ENCODE assay signal across 25 cellular contexts in the genomic region with DNA sequence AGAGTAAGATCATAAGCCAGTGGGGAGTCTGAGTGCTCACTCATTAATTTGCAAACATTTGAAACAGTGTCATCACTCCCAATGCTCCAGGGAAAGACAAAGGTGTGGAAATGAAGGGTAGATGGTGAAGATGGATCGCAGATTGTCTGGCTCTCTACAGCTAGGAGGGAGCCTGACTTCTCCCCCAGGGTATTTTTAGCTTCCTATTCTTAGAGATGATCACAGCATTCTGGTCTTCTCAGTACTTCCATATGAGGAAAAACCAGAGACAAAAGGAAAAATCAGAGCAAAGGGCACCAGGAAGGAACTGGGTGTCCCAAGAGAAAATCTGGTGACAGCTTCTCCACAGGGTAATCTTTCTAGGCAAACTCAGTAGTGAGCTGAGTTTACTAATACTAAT.
"Had no signal": no experiment of that assay in that cellular context is flagged by ENCODE, and none has a peak within 500 bp of the region (broad histone marks: within the 10 kb centered on the region; RNA-seq: fewer than 3 reads in every experiment).

No MANE protein-coding gene starts in this region.

- DNase-seq: activated B cell treated with CpG ODN at 0.5 μM for 24 hours; activated CD4-positive, alpha-beta T cell treated with anti-CD3 and anti-CD28 coated beads for 1 hour; activated CD4-positive, alpha-beta T cell treated with anti-CD3 and anti-CD28 coated beads, Interleukin-2, amount 10 ng/mL, durations not matched to agents 24 days and 14 days; activated CD4-positive, alpha-beta T cell treated with anti-CD3 and anti-CD28 coated beads, Interleukin-2, amount 50 U/mL, for 48 hours; activated CD8-positive, alpha-beta memory T cell treated with anti-CD3 and anti-CD28 coated beads, Interleukin-2, amount 10 ng/mL, durations not matched to agents 7 days and 5 days; activated effector memory CD4-positive, alpha-beta T cell treated with anti-CD3 and anti-CD28 coated beads, Interleukin-2, amount 50 U/mL, for 16 hours; activated naive CD4-positive, alpha-beta T cell treated with Interleukin-2 at 50 U/mL for 16 hours; activated naive CD8-positive, alpha-beta T cell treated with anti-CD3 and anti-CD28 coated beads, Interleukin-2, amount 50 U/mL, for 24 hours; activated T-cell treated with anti-CD3 and anti-CD28 coated beads, Interleukin-2, amount 50 U/mL, for 4 hours; amniotic stem cell; body of pancreas; Karpas-422; MM.1S; NCI-H1105; NCI-H1436; NCI-H1694 treated with DMSO at 0.1 percent for 48 hours; NCI-H2029 treated with DMSO at 0.1 percent for 48 hours; NCI-H510A treated with DMSO at 0.1 percent for 48 hours; NCI-H69; PC-3; T-cell; T-helper 2 cell; T1000 had no signal

- ATAC-seq: activated CD8-positive, alpha-beta memory T cell treated with anti-CD3 and anti-CD28 coated beads, Interleukin-2, amount 10 ng/mL, durations not matched to agents 7 days and 5 days; activated naive CD4-positive, alpha-beta T cell treated with anti-CD3 and anti-CD28 coated beads, Interleukin-2, amount 50 U/mL, for 72 hours; activated naive CD8-positive, alpha-beta T cell treated with anti-CD3 and anti-CD28 coated beads, Interleukin-2, amount 50 U/mL, for 24 hours; activated T-cell treated with anti-CD3 and anti-CD28 coated beads, Interleukin-2, amount 50 U/mL, for 4 hours; body of pancreas; K562; PC-3; T-cell had no signal
